In the genomic region with DNA sequence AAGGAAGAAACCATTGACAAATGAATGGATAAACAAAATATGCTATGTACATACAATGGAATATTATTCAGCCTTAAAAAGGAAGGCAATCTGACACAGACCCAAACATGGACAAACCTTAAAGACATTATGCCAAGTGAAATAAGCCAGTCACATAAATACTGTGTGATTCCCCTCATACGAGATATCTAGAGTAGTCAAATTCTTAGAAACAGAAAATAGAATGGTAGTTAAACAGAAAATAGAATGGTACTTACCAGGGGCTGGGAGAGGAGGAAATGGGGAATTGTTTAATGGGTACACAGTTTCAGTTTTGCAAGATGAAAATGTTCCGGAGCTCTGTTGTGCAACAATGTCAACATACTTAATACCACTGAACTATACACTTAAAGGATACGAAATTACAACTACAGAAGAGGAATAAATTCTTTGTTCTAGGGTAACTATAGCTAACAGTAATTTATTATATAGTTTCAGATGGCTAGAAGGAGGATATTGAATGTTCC, we compare ENCODE assay signal across 1 cellular context.
TF ChIP-seq lines count a peak whose summit lies in the region.

No MANE protein-coding gene starts in this region.

TF ChIP-seq in endothelial cell of umbilical vein, 7 proteins besides CTCF, POLR2A, EP300 and RAD21:
- TF ChIP-seq FOS (IDR thresholded peaks at IDR 0.05; ENCODE audit: borderline replicate concordance, insufficient read depth, low read length), result no peak
- TF ChIP-seq POLR2AphosphoS5 (IDR thresholded peaks at IDR 0.05; ENCODE audit: insufficient read depth, low read depth, low read length), result no peak
- no peak for TF ChIP-seq GATA2 (IDR thresholded peaks at IDR 0.05; ENCODE audit: insufficient read depth, insufficient read length, low read depth, low read length)
- TF ChIP-seq, protein P1, sequence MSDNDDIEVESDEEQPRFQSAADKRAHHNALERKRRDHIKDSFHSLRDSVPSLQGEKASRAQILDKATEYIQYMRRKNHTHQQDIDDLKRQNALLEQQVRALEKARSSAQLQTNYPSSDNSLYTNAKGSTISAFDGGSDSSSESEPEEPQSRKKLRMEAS (IDR thresholded peaks at IDR 0.05; ENCODE audit: insufficient read depth, insufficient read length), result no peak
- TF ChIP-seq EZH2 (IDR thresholded peaks at IDR 0.05; ENCODE audit: borderline replicate concordance, low read depth, low read length, severe bottlenecking), result no peak
- TF ChIP-seq MYC (IDR thresholded peaks at IDR 0.05; ENCODE audit: low read depth, low read length), result no peak
- no peak for TF ChIP-seq JUN (IDR thresholded peaks at IDR 0.05; ENCODE audit: borderline replicate concordance, insufficient read depth, insufficient read length, low read depth)
